26 cellular contexts compared by ENCODE assay signal in the genomic region with DNA sequence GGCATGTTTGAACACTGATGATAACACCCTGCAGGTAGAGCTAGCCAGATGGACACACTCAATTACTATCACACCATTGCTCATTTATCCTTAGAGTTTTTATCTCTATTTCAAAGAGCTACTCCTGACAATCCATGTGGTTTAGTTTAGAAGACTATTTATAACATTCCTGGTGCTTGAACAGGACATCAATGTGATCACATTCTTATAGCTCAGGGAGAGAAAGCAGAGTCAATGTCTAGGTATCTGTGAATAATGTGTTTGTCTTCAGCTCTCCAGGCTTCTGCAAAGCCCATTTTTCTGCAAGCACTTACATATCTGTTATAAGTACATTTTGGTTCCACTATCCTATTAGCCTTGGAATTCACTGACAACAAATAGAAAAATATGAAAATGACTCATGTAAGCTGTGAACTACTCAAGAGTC.
A peak's percentile ranks its signal among the peaks of the same experiment; 100 is the strongest.
DNase-seq lines count a peak whose midpoint lies in the region; ATAC-seq and TF ChIP-seq lines count a peak whose summit lies in the region.
"Had no signal": no experiment of that assay in that cellular context is flagged by ENCODE, and none has a peak within 500 bp of the region (broad histone marks: within the 10 kb centered on the region; RNA-seq: fewer than 3 reads in every experiment).

No MANE protein-coding gene starts in this region.

- H3K4me3 ChIP-seq in epithelial cell of proximal tubule (ENCODE audit: low read depth, low read length): no peak overlapping the region
- H3K4me3 ChIP-seq: body of pancreas, heart right ventricle, K562, tibial artery had no signal

- TF ChIP-seq CTCF in RWPE1 (conservative IDR thresholded peaks at IDR 0.05; ENCODE audit: low read depth) (no peak), epithelial cell of proximal tubule (conservative IDR thresholded peaks at IDR 0.05; ENCODE audit: low read depth, low read length) (no peak)

- ATAC-seq in HG02970 (IDR thresholded peaks at IDR 0.05; ENCODE audit: low FRiP score, unreplicated experiment): no peak
- ATAC-seq: activated CD8-positive, alpha-beta T cell treated with anti-CD3 and anti-CD28 coated beads for 36 hours; body of pancreas; heart right ventricle; K562; left lobe of liver; T-helper 17 cell had no signal

- POLR2A ChIA-PET in RWPE1 (lab: Yijun Ruan, JAX; ENCODE audit: low non-redundant PET): no interaction called here

- DNase-seq in GM04503 (ENCODE audit: low read depth): peak; percentile 0
- DNase-seq in RWPE1 (ENCODE audit: low spot score): peak; percentile 12
- peak; percentile 46 for DNase-seq in epithelial cell of proximal tubule (ENCODE audit: low read depth)
- DNase-seq in non-pigmented ciliary epithelial cell (ENCODE audit: low read depth): peak; percentile 37
- DNase-seq in SW 1271 (lab: John Stamatoyannopoulos, UW): no peak
- DNase-seq in H4 (ENCODE audit: low spot score): no peak
- DNase-seq: ACHN; activated CD4-positive, CD25-positive, alpha-beta regulatory T cell treated with anti-CD3 and anti-CD28 coated beads, Interleukin-2, amount 50 U/mL, for 72 hours; activated CD8-positive, alpha-beta T cell treated with anti-CD3 and anti-CD28 coated beads for 36 hours; body of pancreas; DMS53; GDM1; H7; heart right ventricle; naive B cell; NCI-H1105; NCI-H2029 treated with DMSO at 0.1 percent for 48 hours; NCI-H2227 treated with DMSO at 0.1 percent for 48 hours; NCI-H526 treated with DMSO at 0.1 percent for 48 hours; nucleus accumbens; stimulated activated CD4-positive, alpha-beta T cell treated with anti-CD3 and anti-CD28 coated beads, Interleukin-2, amount 100 ng/mL, for 24 hours; T-helper 17 cell; tibial artery had no signal

- no peak overlapping the region; the same call in 1 of the 2 replicates for H3K27ac ChIP-seq in RWPE1
- H3K27ac ChIP-seq: body of pancreas, heart right ventricle, tibial artery had no signal

- CTCF ChIA-PET in RWPE1 (lab: Yijun Ruan, JAX): no interaction called here

Comparison
In these comparisons a context has a peak if more than half of its experiments do, and no peak if none do; other contexts are left out.
1. DNase-seq: peak in GM04503 (single experiment), RWPE1 (single experiment), epithelial cell of proximal tubule (single experiment) and non-pigmented ciliary epithelial cell (single experiment); none in SW 1271 (0 of 2) and H4 (single experiment).